ENCODE assay signal across 8 cellular contexts in the genomic region with DNA sequence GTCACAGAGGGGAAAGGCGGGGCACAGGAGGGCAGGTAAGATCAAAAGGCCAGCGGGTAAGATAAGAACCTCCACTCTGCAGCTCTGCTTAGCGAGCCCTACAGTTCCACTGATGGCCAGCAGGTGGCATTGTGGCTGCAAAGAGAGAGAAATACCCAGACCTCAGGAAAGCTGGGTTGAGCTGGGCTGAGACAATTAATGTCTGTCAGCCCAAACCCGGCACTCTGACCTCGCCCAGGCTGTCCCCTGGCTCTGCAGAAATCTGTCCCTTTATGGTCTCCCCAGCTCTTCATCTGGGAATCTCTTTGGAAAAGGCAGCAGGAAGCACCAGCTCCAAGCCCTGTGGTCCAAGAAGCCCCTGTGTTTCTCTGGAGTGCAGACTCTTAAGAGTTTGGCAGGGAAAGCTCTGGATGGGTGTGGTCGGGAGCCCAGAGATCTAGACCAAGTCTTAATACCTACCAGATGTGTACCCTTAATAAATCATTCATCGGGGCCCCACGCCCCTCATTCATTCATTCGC. TPM values are rescaled to one million over a fixed set of nuclear protein-coding genes. Genes with fewer than 3 reads are reported as not detected.
DNase-seq lines count a peak whose midpoint lies in the region; ATAC-seq and TF ChIP-seq lines count a peak whose summit lies in the region.

No MANE protein-coding gene starts in this region.

- H2BK120ac ChIP-seq in trophoblast cell (ENCODE audit: insufficient read depth, low read length, poor library complexity) = no peak overlapping the region

- no peak overlapping the region for H3K4ac ChIP-seq in trophoblast cell (ENCODE audit: low read depth, low read length)

- H3K9me3 ChIP-seq in gastroesophageal sphincter (no peaks in the 10 kb centered on the region), trophoblast cell (ENCODE audit: insufficient read depth, low read depth, low read length) (no peaks in the 10 kb centered on the region), transverse colon (no peaks in the 10 kb centered on the region)

- peak in 3 of 4 experiments; percentile 96 to 99 (median 98) for TF ChIP-seq CTCF in gastroesophageal sphincter (IDR thresholded peaks at IDR 0.05)
- TF ChIP-seq CTCF in transverse colon (IDR thresholded peaks at IDR 0.05) = peak; percentile 95 to 99 (median 99)

- ATAC-seq in GM21367 (IDR thresholded peaks at IDR 0.05; ENCODE audit: unreplicated experiment) (peak; percentile 90), gastroesophageal sphincter (peak; percentile 80)

- in situ Hi-C loops in Caki2 (cut with HindIII; ENCODE audit: low pct_unique_long_range_greater_than_20kb, low sequenced_read_pairs) = no loop called here
- in situ Hi-C loops in transverse colon (cut with MboI; ENCODE audit: low pct_ligation_motif_present in 1 of 4, low pct_unique_long_range_greater_than_20kb in 1 of 4, low sequenced_read_pairs in 3 of 4) = loop anchor here (10.0 to 25.0 kb wide), 4 partner anchors 110 to 282 kb away; no protein-coding TSS in a partner anchor

- peak; percentile 75 for DNase-seq in Caki2 (ENCODE audit: low read depth)
- peak; percentile 90 for DNase-seq in HuH-7.5 (ENCODE audit: low spot score)
- DNase-seq in SHP77 treated with DMSO at 0.1 percent for 48 hours (lab: John Stamatoyannopoulos, UW) = peak; percentile 36
- DNase-seq in activated T-helper 9 cell treated with anti-CD3 and anti-CD28 coated beads, Interleukin-2, amount 50 U/mL, for 16 hours (ENCODE audit: low read depth) = peak; percentile 79
- peak; percentile 67 to 92 for DNase-seq in trophoblast cell
- DNase-seq in transverse colon = peak; percentile 87

- no peak overlapping the region for H4K8ac ChIP-seq in trophoblast cell (ENCODE audit: low read depth, low read length)

- no peak overlapping the region for H4K91ac ChIP-seq in trophoblast cell (ENCODE audit: low read depth, low read length)

- no peak overlapping the region for H3K18ac ChIP-seq in trophoblast cell (ENCODE audit: low read length)

- TF ChIP-seq POLR2A in gastroesophageal sphincter (IDR thresholded peaks at IDR 0.05) (no peak), transverse colon (IDR thresholded peaks at IDR 0.05) (no peak)

- H3K27ac ChIP-seq in gastroesophageal sphincter (peak overlapping the region in 3 of 4 donors; percentile 44 to 49 (median 48)), trophoblast cell (ENCODE audit: low read depth, low read length) (no peak overlapping the region), transverse colon (no peak overlapping the region)

- no peak overlapping the region for H3K23ac ChIP-seq in trophoblast cell (ENCODE audit: low read length)

- H3K36me3 ChIP-seq in gastroesophageal sphincter (peaks cover 0 to 92% of the 10 kb centered on the region in 2 donors), trophoblast cell (ENCODE audit: control insufficient read depth in 1 of 2, insufficient read depth in 2 of 2, low read length in 2 of 2) (peaks cover 77 to 89% of the 10 kb centered on the region in 2 experiments), transverse colon (no peaks in the 10 kb centered on the region)

- intact Hi-C loops in transverse colon (cut with DNase I; ENCODE audit: low total_unique reads) = loop anchor here (5.0 to 10.0 kb wide), 2 partner anchors 112 to 270 kb away; no protein-coding TSS in a partner anchor

- no peak overlapping the region for H2BK5ac ChIP-seq in trophoblast cell (ENCODE audit: low read depth, low read length, poor library complexity)

- no peak overlapping the region for H2AFZ ChIP-seq in trophoblast cell (ENCODE audit: insufficient read depth, low read length, poor library complexity)

- no peak overlapping the region for H3K4me2 ChIP-seq in trophoblast cell (ENCODE audit: low read length)

- H4K12ac ChIP-seq in trophoblast cell (ENCODE audit: low read depth, low read length) = no peak overlapping the region

- H3K14ac ChIP-seq in trophoblast cell (ENCODE audit: low read length) = no peak overlapping the region

- H3K4me1 ChIP-seq in gastroesophageal sphincter = peaks cover 0 to 47% (median 23%) of the 10 kb centered on the region in 3 donors
- peaks cover 19 to 25% of the 10 kb centered on the region in 2 experiments for H3K4me1 ChIP-seq in trophoblast cell (ENCODE audit: control insufficient read depth in 1 of 2, insufficient read depth in 2 of 2, low read length in 2 of 2)
- peaks cover 0 to 12% (median 4%) of the 10 kb centered on the region in 4 donors for H3K4me1 ChIP-seq in transverse colon

- WGBS in gastroesophageal sphincter (ENCODE audit: low coverage in 1 of 2), 2 donors = 5 to 13% methylated on average over 6 to 8 of the region's 9 CpGs
- WGBS in trophoblast cell (ENCODE audit: extremely low coverage, insufficient coverage, insufficient read length) = no CpG with 5 or more reads among the region's 9 CpGs
- 21 to 30% methylated on average over 4 to 9 of the region's 9 CpGs for WGBS in transverse colon (ENCODE audit: low coverage in 1 of 2), 2 donors

- no peak overlapping the region for H2BK12ac ChIP-seq in trophoblast cell (ENCODE audit: low read length)

- no peak overlapping the region for H2AK5ac ChIP-seq in trophoblast cell (ENCODE audit: low read length)

- peaks cover 6% of the 10 kb centered on the region for H3K79me1 ChIP-seq in trophoblast cell (ENCODE audit: low read length)

- TF ChIP-seq EP300 in gastroesophageal sphincter (IDR thresholded peaks at IDR 0.05) (no peak), transverse colon (IDR thresholded peaks at IDR 0.05; ENCODE audit: low read depth) (no peak)

- no peaks in the 10 kb centered on the region for H3K79me2 ChIP-seq in trophoblast cell (ENCODE audit: control insufficient read depth, insufficient read depth, low read length, poor library complexity)

- H3K27me3 ChIP-seq in gastroesophageal sphincter = no peaks in the 10 kb centered on the region
- no peaks in the 10 kb centered on the region for H3K27me3 ChIP-seq in trophoblast cell (ENCODE audit: insufficient read depth, low read length)
- no peaks in the 10 kb centered on the region for H3K27me3 ChIP-seq in transverse colon

- H3K4me3 ChIP-seq in gastroesophageal sphincter (no peak overlapping the region), trophoblast cell (ENCODE audit: low read depth, low read length) (no peak overlapping the region), transverse colon (no peak overlapping the region)

- no peak overlapping the region for H3K9ac ChIP-seq in trophoblast cell (ENCODE audit: low read length)

RNA-seq across cellular contexts. Expression of gene MFGE8, which starts 8.3 kb away (rescaled TPM):
- 141 and 157 TPM in 2 replicates for total RNA-seq in Caki2 (2014; rRNA removed; shearing (Covaris generic); ENCODE audit: low replicate concordance)
- total RNA-seq in gastroesophageal sphincter = 100 to 1,000 TPM; 496 to 734 (median 508) TPM
- 445 and 464 TPM in 2 replicates for polyA plus RNA-seq in trophoblast cell (2013)
- total RNA-seq in transverse colon = 100 to 1,000 TPM in 1 of 4 donors, 10 to 100 TPM in 3; 56.9 to 228 (median 74.1) TPM

RNA-seq across cellular contexts. Expression of gene HAPLN3, which starts 9.5 kb away (rescaled TPM):
- total RNA-seq in Caki2 (2014; rRNA removed; shearing (Covaris generic); ENCODE audit: low replicate concordance) = 19.4 and 20.0 TPM in 2 replicates
- 10 to 100 TPM in 1 of 4 donors, 1 to 10 TPM in 3; 3.0 to 10.5 (median 6.7) TPM for total RNA-seq in gastroesophageal sphincter
- polyA plus RNA-seq in trophoblast cell (2013) = 32.5 and 37.3 TPM in 2 replicates
- 1 to 10 TPM in 3 of 4 donors, under 1 TPM in 1; 0.37 to 3.8 (median 2.7) TPM for total RNA-seq in transverse colon

Comparison
In these comparisons a context has a peak if more than half of its experiments do, and no peak if none do; other contexts are left out.
1. DNase-seq: peak in every context shown above with its lines; median percentile 90 in HuH-7.5; 87 in transverse colon; 80 in trophoblast cell; 79 in activated T-helper 9 cell treated with anti-CD3 and anti-CD28 coated beads, Interleukin-2, amount 50 U/mL, for 16 hours; 75 in Caki2; 36 in SHP77 treated with DMSO at 0.1 percent for 48 hours.
2. H3K27ac ChIP-seq: peak in gastroesophageal sphincter (3 of 4); none in trophoblast cell (single experiment) and transverse colon (0 of 4).